Comparison of ENCODE assay signal across 1 cellular context in the genomic region with DNA sequence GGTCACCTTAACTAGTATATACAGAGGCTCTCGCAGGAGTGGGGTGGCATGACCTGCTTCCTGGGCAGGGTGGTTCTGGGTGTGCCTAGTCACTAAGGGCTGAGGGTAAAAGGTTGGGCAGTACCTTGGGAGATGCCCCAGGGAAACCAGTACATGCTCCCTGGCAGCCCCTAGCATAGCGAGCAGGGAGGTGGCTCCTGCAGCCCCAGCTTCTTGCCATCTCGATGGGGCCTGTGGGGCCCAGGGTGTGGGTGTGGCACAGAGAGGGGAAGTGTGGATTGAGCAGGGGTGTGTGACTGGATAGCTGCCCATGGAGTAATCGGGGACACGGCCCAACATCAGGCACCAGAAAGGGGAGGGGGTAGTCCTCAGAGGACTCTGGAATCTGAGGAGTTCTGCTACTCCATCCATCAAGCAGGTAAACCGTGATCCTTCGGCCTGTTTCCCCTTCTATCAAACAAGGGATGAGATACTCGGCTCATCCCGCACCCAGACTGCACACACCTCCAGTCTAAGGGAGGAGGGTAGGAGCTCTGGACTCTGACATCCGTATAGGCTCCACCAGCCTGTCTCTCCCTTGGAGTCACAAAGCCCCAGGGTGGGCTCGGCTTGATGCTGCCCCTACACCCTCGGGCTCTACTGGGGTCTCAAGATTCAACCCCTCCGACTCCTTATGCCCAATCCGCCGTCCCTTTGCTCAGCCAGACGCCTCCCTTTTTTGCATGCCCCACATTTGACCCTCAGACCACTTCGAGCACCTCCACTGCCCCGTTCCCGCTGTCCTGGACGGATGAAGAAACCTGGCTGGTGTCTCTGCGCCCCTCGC.
TF ChIP-seq lines count a peak whose summit lies in the region.

No MANE protein-coding gene starts in this region.

TF ChIP-seq in endothelial cell of umbilical vein, 7 proteins besides CTCF, POLR2A, EP300 and RAD21:
- TF ChIP-seq, protein P1, sequence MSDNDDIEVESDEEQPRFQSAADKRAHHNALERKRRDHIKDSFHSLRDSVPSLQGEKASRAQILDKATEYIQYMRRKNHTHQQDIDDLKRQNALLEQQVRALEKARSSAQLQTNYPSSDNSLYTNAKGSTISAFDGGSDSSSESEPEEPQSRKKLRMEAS (IDR thresholded peaks at IDR 0.05; ENCODE audit: insufficient read depth, insufficient read length) = no peak
- TF ChIP-seq POLR2AphosphoS5 (IDR thresholded peaks at IDR 0.05; ENCODE audit: insufficient read depth, low read depth, low read length) = no peak
- TF ChIP-seq MYC (IDR thresholded peaks at IDR 0.05; ENCODE audit: low read depth, low read length) = no peak
- TF ChIP-seq JUN (IDR thresholded peaks at IDR 0.05; ENCODE audit: borderline replicate concordance, insufficient read depth, insufficient read length, low read depth) = no peak
- TF ChIP-seq FOS (IDR thresholded peaks at IDR 0.05; ENCODE audit: borderline replicate concordance, insufficient read depth, low read length) = no peak
- TF ChIP-seq EZH2 (IDR thresholded peaks at IDR 0.05; ENCODE audit: borderline replicate concordance, low read depth, low read length, severe bottlenecking) = no peak
- TF ChIP-seq GATA2 (IDR thresholded peaks at IDR 0.05; ENCODE audit: insufficient read depth, insufficient read length, low read depth, low read length) = no peak
